27 cellular contexts compared by ENCODE assay signal in genomic region chr15:70069716-70070115, GRCh38.
"Had no signal": no experiment of that assay in that cellular context is flagged by ENCODE, and none has a peak within 500 bp of the region (broad histone marks: within the 10 kb centered on the region; RNA-seq: fewer than 3 reads in every experiment).

No MANE protein-coding gene starts in this region.

- DNase-seq: naive thymus-derived CD8-positive, alpha-beta T cell; nephron progenitor cell; psoas muscle; small intestine; stimulated activated CD4-positive, alpha-beta T cell treated with anti-CD3 and anti-CD28 coated beads, Interleukin-15, amount 100 ng/mL, for 24 hours; stimulated activated CD4-positive, alpha-beta T cell treated with anti-CD3 and anti-CD28 coated beads, Interleukin-2, amount 100 ng/mL, for 24 hours; stimulated activated CD4-positive, alpha-beta T cell treated with anti-CD3 and anti-CD28 coated beads, Interleukin-2, amount 100 ng/mL, for 48 hours; stimulated activated CD4-positive, alpha-beta T cell treated with anti-CD3 and anti-CD28 coated beads, Interleukin-4, amount 100 ng/mL, for 24 hours; stimulated activated naive B cell treated with anti-CD40 and anti-IgM and Interleukin-4, amounts not matched to agents 10 μg/mL and 1 μg/mL and 100 μg/mL, for 72 hours; stimulated activated naive CD4-positive, alpha-beta T cell treated with Interleukin-2 at 50 U/mL for 16 hours; thyroid gland; trophoblast cell; upper lobe of left lung had no signal

- H3K9me3 ChIP-seq: ovary, psoas muscle, right lobe of liver, sigmoid colon, stomach, thoracic aorta, thyroid gland, tibial nerve, upper lobe of left lung had no signal

- H3K27ac Mint-ChIP-seq: natural killer cell treated with Interleukin-12 subunit alpha and Interleukin-12 subunit beta and Interleukin-15 and Interleukin-18, amount 100 ng/mL, for 72 hours; nephron progenitor cell; progenitor cell of endocrine pancreas; stimulated activated effector memory CD8-positive, alpha-beta T cell treated with anti-CD3 and anti-CD28 coated beads, Interleukin-12 subunit alpha, Interleukin-12 subunit beta, amount 100 ng/mL, for 72 hours; stimulated activated naive B cell treated with anti-CD40 and anti-IgM and Interleukin-4, amounts not matched to agents 10 μg/mL and 1 μg/mL and 100 μg/mL, for 72 hours; stimulated activated naive CD8-positive, alpha-beta T cell treated with anti-CD3 and anti-CD28 coated beads, Interleukin-15, Interleukin-2, amounts not matched to agents 100 ng/mL and 50 ng/mL, for 24 hours had no signal

- H3K27me3 Mint-ChIP-seq: naive thymus-derived CD8-positive, alpha-beta T cell; natural killer cell treated with Interleukin-12 subunit alpha and Interleukin-12 subunit beta and Interleukin-15 and Interleukin-18, amount 100 ng/mL, for 72 hours; progenitor cell of endocrine pancreas; stimulated activated naive B cell treated with anti-CD40 and anti-IgM and Interleukin-4, amounts not matched to agents 10 μg/mL and 1 μg/mL and 100 μg/mL, for 72 hours; stimulated activated naive CD8-positive, alpha-beta T cell treated with anti-CD3 and anti-CD28 coated beads, Interleukin-15, Interleukin-2, amounts not matched to agents 100 ng/mL and 50 ng/mL, for 24 hours had no signal

- H3K27me3 ChIP-seq: neutrophil, ovary, right lobe of liver, sigmoid colon, stomach, thyroid gland, tibial nerve, upper lobe of left lung had no signal

- ATAC-seq: naive thymus-derived CD8-positive, alpha-beta T cell; natural killer cell treated with Interleukin-12 subunit alpha and Interleukin-12 subunit beta and Interleukin-15 and Interleukin-18, amount 100 ng/mL, for 72 hours; right cardiac atrium; stimulated activated effector memory CD8-positive, alpha-beta T cell treated with anti-CD3 and anti-CD28 coated beads, Interleukin-12 subunit alpha, Interleukin-12 subunit beta, amount 100 ng/mL, for 72 hours; stimulated activated naive B cell treated with anti-CD40 and anti-IgM and Interleukin-4, amounts not matched to agents 10 μg/mL and 1 μg/mL and 100 μg/mL, for 72 hours had no signal

- H3K9ac ChIP-seq: parathyroid adenoma had no signal

- H3K36me3 ChIP-seq: ovary had no signal

- H3K9me3 Mint-ChIP-seq: naive thymus-derived CD8-positive, alpha-beta T cell; natural killer cell treated with Interleukin-12 subunit alpha and Interleukin-12 subunit beta and Interleukin-15 and Interleukin-18, amount 100 ng/mL, for 72 hours; nephron progenitor cell; neural crest cell; stimulated activated effector memory CD8-positive, alpha-beta T cell treated with anti-CD3 and anti-CD28 coated beads, Interleukin-12 subunit alpha, Interleukin-12 subunit beta, amount 100 ng/mL, for 72 hours; stimulated activated naive B cell treated with anti-CD40 and anti-IgM and Interleukin-4, amounts not matched to agents 10 μg/mL and 1 μg/mL and 100 μg/mL, for 72 hours; stimulated activated naive CD8-positive, alpha-beta T cell treated with anti-CD3 and anti-CD28 coated beads, Interleukin-15, Interleukin-2, amounts not matched to agents 100 ng/mL and 50 ng/mL, for 24 hours had no signal

- H3K4me3 Mint-ChIP-seq: naive thymus-derived CD8-positive, alpha-beta T cell; natural killer cell treated with Interleukin-12 subunit alpha and Interleukin-12 subunit beta and Interleukin-15 and Interleukin-18, amount 100 ng/mL, for 72 hours; nephron progenitor cell; neural crest cell; stimulated activated effector memory CD8-positive, alpha-beta T cell treated with anti-CD3 and anti-CD28 coated beads, Interleukin-12 subunit alpha, Interleukin-12 subunit beta, amount 100 ng/mL, for 72 hours; stimulated activated naive B cell treated with anti-CD40 and anti-IgM and Interleukin-4, amounts not matched to agents 10 μg/mL and 1 μg/mL and 100 μg/mL, for 72 hours; stimulated activated naive CD8-positive, alpha-beta T cell treated with anti-CD3 and anti-CD28 coated beads, Interleukin-15, Interleukin-2, amounts not matched to agents 100 ng/mL and 50 ng/mL, for 24 hours had no signal

- H3K27ac ChIP-seq: neutrophil, ovary, parathyroid adenoma, psoas muscle, right lobe of liver, stomach, thoracic aorta, thyroid gland, tibial nerve, upper lobe of left lung had no signal

- H2AFZ ChIP-seq: parathyroid adenoma had no signal

- H3K4me3 ChIP-seq: ovary, psoas muscle, right lobe of liver, sigmoid colon, stomach, thoracic aorta, thyroid gland, tibial nerve, upper lobe of left lung had no signal

- H3K4me1 ChIP-seq: parathyroid adenoma had no signal
